ENCODE assay signal across 8 cellular contexts in the genomic region with DNA sequence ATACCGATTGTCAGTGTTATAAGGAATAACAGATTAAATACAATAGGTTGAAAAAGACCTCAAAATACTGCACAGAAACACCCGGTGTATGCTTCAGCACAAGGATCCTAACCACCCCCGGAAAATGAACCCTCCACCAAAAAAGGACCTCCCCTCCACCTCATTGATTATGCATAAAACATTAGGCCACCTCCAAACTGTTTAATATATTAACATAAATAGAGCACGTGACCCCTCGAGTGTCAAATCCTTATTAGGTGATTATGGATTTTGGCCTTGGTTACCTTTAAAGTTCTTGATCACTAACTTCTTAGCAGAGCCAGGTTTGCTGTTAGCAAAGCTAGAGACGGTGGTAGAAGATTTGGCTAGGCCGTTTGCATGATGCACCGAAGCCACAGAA. TPM values are rescaled to one million over a fixed set of nuclear protein-coding genes. Genes with fewer than 3 reads are reported as not detected.
DNase-seq lines count a peak whose midpoint lies in the region; ATAC-seq, FAIRE-seq and TF ChIP-seq lines count a peak whose summit lies in the region.

No MANE protein-coding gene starts in this region.

- peak overlapping the region; percentile 84 for H3K9ac ChIP-seq in HepG2 (ENCODE audit: insufficient read depth, low read depth, low read length)

- FAIRE-seq in HepG2 (lab: Jason Lieb, UNC), result no peak

- CTCF ChIA-PET in HepG2 (lab: Yijun Ruan, JAX; ENCODE audit: low intra/inter-chr PET ratio, low total read pairs), result no interaction called here

- no peaks in the 10 kb centered on the region for H3K27me3 ChIP-seq in adrenal gland
- no peaks in the 10 kb centered on the region for H3K27me3 ChIP-seq in HepG2 (ENCODE audit: control insufficient read depth in 1 of 2, insufficient read depth in 2 of 2, low read length in 2 of 2)
- no peaks in the 10 kb centered on the region for H3K27me3 ChIP-seq in tibial nerve

- peak overlapping the region in 3 of 4 donors; percentile 33 to 60 (median 53) for H3K4me3 ChIP-seq in adrenal gland
- peak overlapping the region; percentile 74 to 84 (median 81) for H3K4me3 ChIP-seq in HepG2 (replicated peaks in 1 of 3; ENCODE audit: insufficient read depth in 1 of 3, low read depth in 2 of 3, low read length in 3 of 3)
- peak overlapping the region; percentile 43 to 63 (median 59) for H3K4me3 ChIP-seq in tibial nerve

- TF ChIP-seq POLR2A in adrenal gland (IDR thresholded peaks at IDR 0.05) (no peak), HepG2 (IDR thresholded peaks at IDR 0.05; ENCODE audit: insufficient read depth in 1 of 2, low read depth in 2 of 2, low read length in 2 of 2) (no peak), tibial nerve (IDR thresholded peaks at IDR 0.05) (no peak)

- H3K36me3 ChIP-seq in adrenal gland (replicated peaks in 1 of 2) (peaks cover 3 to 10% of the 10 kb centered on the region in 2 donors), HepG2 (replicated peaks in 1 of 2; ENCODE audit: control insufficient read depth in 1 of 2, insufficient read depth in 2 of 2, low read length in 2 of 2) (peaks cover 0 to 11% of the 10 kb centered on the region in 2 experiments; a peak in 1 of 5 replicates), tibial nerve (no peaks in the 10 kb centered on the region)

- H3K4me1 ChIP-seq in adrenal gland (replicated peaks in 1 of 2) (no peaks in the 10 kb centered on the region), HepG2 (ENCODE audit: insufficient read depth, low read length) (peaks cover 43% of the 10 kb centered on the region), tibial nerve (peaks cover 0 to 27% (median 0%) of the 10 kb centered on the region in 4 donors)

- in situ Hi-C loops in G401 (cut with HindIII; ENCODE audit: low sequenced_read_pairs), result no loop called here
- in situ Hi-C loops in HepG2 (cut with HindIII; ENCODE audit: extremely low pct_ligation_motif_present, low pct_unique_long_range_greater_than_20kb), result loop anchor here (10.0 kb wide), 1 partner anchor 65 kb away; no protein-coding TSS in a partner anchor

- ATAC-seq in HepG2 (0 out of 3 replicates have a peak, but pooled peaks have one; percentile 8), HG03045 (IDR thresholded peaks at IDR 0.05; ENCODE audit: unreplicated experiment) (no peak), HG03039 (IDR thresholded peaks at IDR 0.05; ENCODE audit: unreplicated experiment) (no peak), HG03571 (IDR thresholded peaks at IDR 0.05; ENCODE audit: unreplicated experiment) (no peak)

- no peak overlapping the region for H2AFZ ChIP-seq in HepG2 (ENCODE audit: low read length)

- TF ChIP-seq EP300 in HepG2 (IDR thresholded peaks at IDR 0.05; ENCODE audit: low read depth in 2 of 2, low read length in 2 of 2), result no peak
- TF ChIP-seq EP300 in HepG2 (CRISPR knock-in tag; IDR thresholded peaks at IDR 0.05; ENCODE audit: borderline replicate concordance), result no peak
- TF ChIP-seq EP300 in tibial nerve (IDR thresholded peaks at IDR 0.05), result no peak

- TF ChIP-seq CTCF in adrenal gland (IDR thresholded peaks at IDR 0.05), result no peak
- TF ChIP-seq CTCF in HepG2 (CRISPR knock-in tag; IDR thresholded peaks at IDR 0.05), result no peak
- TF ChIP-seq CTCF in tibial nerve (IDR thresholded peaks at IDR 0.05), result no peak

- H3K9me3 ChIP-seq in adrenal gland (replicated peaks in 1 of 3) (no peaks in the 10 kb centered on the region), HepG2 (ENCODE audit: low read length) (no peaks in the 10 kb centered on the region), tibial nerve (no peaks in the 10 kb centered on the region)

- DNase-seq in G401 (ENCODE audit: low spot score), result peak; percentile 17
- peak; percentile 33 for DNase-seq in M059J (ENCODE audit: low read depth)
- DNase-seq in adrenal gland, result no peak
- no peak for DNase-seq in HepG2 (ENCODE audit: low spot score)
- DNase-seq in tibial nerve (ENCODE audit: low spot score in 2 of 2), result no peak

- H3K27ac ChIP-seq in adrenal gland, result peak overlapping the region; percentile 84 to 98 (median 97)
- H3K27ac ChIP-seq in HepG2 (ENCODE audit: extremely low read length, insufficient read depth, low read length), result peak overlapping the region; percentile 98
- H3K27ac ChIP-seq in tibial nerve, result peak overlapping the region; percentile 96 to 98 (median 96)

- intact Hi-C loops in adrenal gland (cut with DNase I), result no loop called here
- intact Hi-C loops in HepG2 (cut with micrococcal nuclease; ENCODE audit: unreplicated experiment), result loop anchor here (5.0 kb wide), 1 partner anchor 47 kb away; no protein-coding TSS in a partner anchor

- no peak for TF ChIP-seq RAD21 in HepG2 (CRISPR knock-in tag; IDR thresholded peaks at IDR 0.05)

- 0 to 39% (median 16%) methylated on average over 8 of the region's 8 CpGs for WGBS in adrenal gland, 4 donors
- WGBS in HepG2 (ENCODE audit: low lambda C conversion rate), result 0% methylated on average over 6 of the region's 8 CpGs
- WGBS in tibial nerve, 2 donors, result 1 to 36% methylated on average over 8 of the region's 8 CpGs

- H4K20me1 ChIP-seq in HepG2 (ENCODE audit: insufficient read depth, low read length), result no peaks in the 10 kb centered on the region

- H3K4me2 ChIP-seq in HepG2 (ENCODE audit: low read depth, low read length), result peak overlapping the region; percentile 73

- no TSS peak for BruUV-seq in HepG2 (replicated peaks; lab: Mats Ljungman, UMichigan)

- peaks cover 35% of the 10 kb centered on the region for H3K79me2 ChIP-seq in HepG2 (ENCODE audit: insufficient read depth, low read length)

- POLR2A ChIA-PET in HepG2 (lab: Yijun Ruan, JAX), result interaction anchor here (2.4 to 3.2 kb wide), 3 partner anchors 9 to 74 kb away, joined by 20 to 42 read pairs (median 38); partner anchors contain the start of gene MCTS1

TF ChIP-seq in HepG2, 621 proteins besides CTCF, POLR2A, EP300 and RAD21 (continues in another document):
- TF ChIP-seq SRF (IDR thresholded peaks at IDR 0.05; ENCODE audit: low read depth, low read length) (peak; percentile 50; the same call in 1 of the 2 replicates), ZNF629 (CRISPR knock-in tag; conservative IDR thresholded peaks at IDR 0.05) (no peak)

RNA-seq across cellular contexts. Expression of gene CUL4B, which starts 1.0 kb away (rescaled TPM):
- total RNA-seq in G401 (2014; rRNA removed; shearing (Covaris generic)), result 18.8 and 21.3 TPM in 2 replicates
- 117 and 155 TPM in 2 replicates for total RNA-seq in M059J (2014; rRNA removed; shearing (Covaris generic))
- total RNA-seq in adrenal gland, result 10 to 100 TPM; 29.0 to 55.3 (median 43.7) TPM
- 10 to 100 TPM; 24.7 to 47.0 (median 26.9) TPM for polyA plus RNA-seq in adrenal gland
- 28.5 and 50.0 TPM in 2 replicates for total RNA-seq in HepG2 (2016; rRNA removed; fragmentation: Illumina TruSeq; extraction: Trizol)
- 1.9 and 3.0 TPM in 2 replicates for total RNA-seq in HepG2 (2016; cell fraction: cytosol; rRNA removed; fragmentation: Illumina TruSeq; extraction: Trizol; ENCODE audit: low read depth)
- 27.7 and 47.4 TPM in 2 replicates for total RNA-seq in HepG2 (2016; cell fraction: insoluble cytoplasmic fraction; rRNA removed; fragmentation: Illumina TruSeq; extraction: Trizol)
- 13.7 and 16.5 TPM in 2 replicates for total RNA-seq in HepG2 (2016; cell fraction: membrane; rRNA removed; fragmentation: Illumina TruSeq; extraction: Trizol)
- total RNA-seq in HepG2 (2016; cell fraction: nucleus; rRNA removed; fragmentation: Illumina TruSeq; extraction: Trizol), result 27.4 and 28.7 TPM in 2 replicates
- 20.0 and 21.6 TPM in 2 replicates for polyA plus RNA-seq in HepG2 (2011; rRNA removed)
- 7.2 and 9.7 TPM in 2 replicates for polyA plus RNA-seq in HepG2 (2011; cell fraction: cytosol; rRNA removed)
- polyA plus RNA-seq in HepG2 (2011; cell fraction: nucleus; rRNA removed), result 20.0 and 20.3 TPM in 2 replicates
- 21.4 and 31.8 TPM in 2 replicates for polyA plus RNA-seq in HepG2 (2012)
- 1.6 and 1.7 TPM in 2 replicates for polyA plus RNA-seq in HepG2 (2016; cell fraction: cytosol; fragmentation: Illumina TruSeq; extraction: Trizol; ENCODE audit: low read depth)
- polyA plus RNA-seq in HepG2 (2016; cell fraction: insoluble cytoplasmic fraction; fragmentation: Illumina TruSeq; extraction: Trizol; ENCODE audit: low read depth), result 34.8 and 35.0 TPM in 2 replicates
- polyA plus RNA-seq in HepG2 (2016; cell fraction: membrane; fragmentation: Illumina TruSeq; extraction: Trizol; ENCODE audit: low read depth), result 5.6 and 7.3 TPM in 2 replicates
- polyA plus RNA-seq in HepG2 (2016; cell fraction: nucleus; fragmentation: Illumina TruSeq; extraction: Trizol; ENCODE audit: insufficient read depth, low read depth), result 38.2 and 39.5 TPM in 2 replicates
- polyA minus RNA-seq in HepG2 (2011; rRNA and poly(A)+ RNA removed; ENCODE audit: low replicate concordance), result 108 and 117 TPM in 2 replicates
- polyA minus RNA-seq in HepG2 (2011; cell fraction: cytosol; rRNA and poly(A)+ RNA removed), result 29.7 and 32.7 TPM in 2 replicates
- 31.4 and 38.3 TPM in 2 replicates for polyA minus RNA-seq in HepG2 (2011; cell fraction: nucleus; rRNA and poly(A)+ RNA removed)
- 10 to 100 TPM; 31.8 to 41.5 (median 34.8) TPM for total RNA-seq in tibial nerve

RNA-seq across cellular contexts. Expression of gene MCTS1, which starts 44.1 kb away (rescaled TPM):
- 60.0 and 72.6 TPM in 2 replicates for total RNA-seq in G401 (2014; rRNA removed; shearing (Covaris generic))
- 228 and 252 TPM in 2 replicates for total RNA-seq in M059J (2014; rRNA removed; shearing (Covaris generic))
- 10 to 100 TPM in 7 of 8 donors, 1 to 10 TPM in 1; 8.2 to 45.6 (median 32.3) TPM for total RNA-seq in adrenal gland
- polyA plus RNA-seq in adrenal gland, result 10 to 100 TPM; 32.6 to 78.2 (median 38.5) TPM
- 59.0 and 81.1 TPM in 2 replicates for total RNA-seq in HepG2 (2016; rRNA removed; fragmentation: Illumina TruSeq; extraction: Trizol)
- 11.1 and 14.0 TPM in 2 replicates for total RNA-seq in HepG2 (2016; cell fraction: cytosol; rRNA removed; fragmentation: Illumina TruSeq; extraction: Trizol; ENCODE audit: low read depth)
- 49.0 and 74.0 TPM in 2 replicates for total RNA-seq in HepG2 (2016; cell fraction: insoluble cytoplasmic fraction; rRNA removed; fragmentation: Illumina TruSeq; extraction: Trizol)
- 17.4 and 21.9 TPM in 2 replicates for total RNA-seq in HepG2 (2016; cell fraction: membrane; rRNA removed; fragmentation: Illumina TruSeq; extraction: Trizol)
- total RNA-seq in HepG2 (2016; cell fraction: nucleus; rRNA removed; fragmentation: Illumina TruSeq; extraction: Trizol), result 29.5 and 35.5 TPM in 2 replicates
- polyA plus RNA-seq in HepG2 (2011; rRNA removed), result 20.9 and 30.1 TPM in 2 replicates
- 10.1 and 15.8 TPM in 2 replicates for polyA plus RNA-seq in HepG2 (2011; cell fraction: cytosol; rRNA removed)
- 4.5 and 5.8 TPM in 2 replicates for polyA plus RNA-seq in HepG2 (2011; cell fraction: nucleus; rRNA removed)
- 36.7 and 39.9 TPM in 2 replicates for polyA plus RNA-seq in HepG2 (2012)
- polyA plus RNA-seq in HepG2 (2016; cell fraction: cytosol; fragmentation: Illumina TruSeq; extraction: Trizol; ENCODE audit: low read depth), result 14.6 and 15.0 TPM in 2 replicates
- 77.4 and 82.2 TPM in 2 replicates for polyA plus RNA-seq in HepG2 (2016; cell fraction: insoluble cytoplasmic fraction; fragmentation: Illumina TruSeq; extraction: Trizol; ENCODE audit: low read depth)
- 14.6 and 17.0 TPM in 2 replicates for polyA plus RNA-seq in HepG2 (2016; cell fraction: membrane; fragmentation: Illumina TruSeq; extraction: Trizol; ENCODE audit: low read depth)
- polyA plus RNA-seq in HepG2 (2016; cell fraction: nucleus; fragmentation: Illumina TruSeq; extraction: Trizol; ENCODE audit: insufficient read depth, low read depth), result 34.7 and 45.5 TPM in 2 replicates
- 3.2 and 15.5 TPM in 2 replicates for polyA minus RNA-seq in HepG2 (2011; rRNA and poly(A)+ RNA removed; ENCODE audit: low replicate concordance)
- 4.1 and 7.7 TPM in 2 replicates for polyA minus RNA-seq in HepG2 (2011; cell fraction: cytosol; rRNA and poly(A)+ RNA removed)
- 13.5 and 14.9 TPM in 2 replicates for polyA minus RNA-seq in HepG2 (2011; cell fraction: nucleus; rRNA and poly(A)+ RNA removed)
- 10 to 100 TPM in 3 of 4 donors, 1 to 10 TPM in 1; 8.6 to 31.0 (median 22.7) TPM for total RNA-seq in tibial nerve

Comparison
In these comparisons a context has a peak if more than half of its experiments do, and no peak if none do; other contexts are left out.
1. DNase-seq: peak in G401 (single experiment) and M059J (single experiment); none in adrenal gland (0 of 7), HepG2 (single experiment) and tibial nerve (0 of 2).
2. Peak in every context shown above with its lines, with median percentiles within 50 percentile points of each other: H3K27ac ChIP-seq and H3K4me3 ChIP-seq.